In the genomic region with DNA sequence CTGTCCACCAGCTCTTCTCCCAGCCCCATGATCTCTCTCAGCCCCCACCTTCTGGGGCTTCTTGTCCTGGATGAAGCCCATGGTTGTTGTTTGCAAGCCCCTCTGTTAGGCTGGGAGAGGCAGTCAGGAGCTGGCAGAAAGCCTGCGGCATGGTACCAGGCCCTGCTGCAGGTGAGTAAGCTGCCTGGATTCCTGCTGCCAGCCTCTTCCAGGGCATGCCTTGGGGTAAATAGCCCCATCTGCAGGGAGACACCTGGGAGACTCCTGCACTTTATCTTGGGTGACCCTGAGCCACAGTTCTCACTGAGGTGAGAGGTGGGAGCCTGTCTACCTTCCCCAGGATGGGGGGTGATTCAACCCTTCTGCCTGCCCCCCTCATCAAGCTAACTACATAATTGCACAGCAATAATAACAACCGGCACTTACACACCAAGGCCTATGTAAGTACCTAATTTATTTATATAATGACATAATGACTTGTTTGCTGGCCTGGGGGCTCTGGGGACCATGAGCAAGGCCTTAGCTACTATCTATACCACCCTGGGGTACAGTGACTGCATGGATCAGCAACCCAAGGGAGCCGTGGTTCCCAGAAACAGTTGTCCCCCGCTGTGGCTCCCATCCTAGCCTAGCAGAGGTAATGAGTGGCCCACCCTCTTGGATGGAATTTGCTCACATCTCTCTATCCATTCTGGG, we compare ENCODE assay signal across 7 cellular contexts.
"Had no signal": no experiment of that assay in that cellular context is flagged by ENCODE, and none has a peak within 500 bp of the region (broad histone marks: within the 10 kb centered on the region; RNA-seq: fewer than 3 reads in every experiment).

No MANE protein-coding gene starts in this region.

- H3K4me1 ChIP-seq: gastrocnemius medialis, parathyroid adenoma, tibial nerve had no signal

- H3K36me3 ChIP-seq: gastrocnemius medialis, tibial nerve had no signal

- H3K4me3 ChIP-seq: gastrocnemius medialis, tibial nerve had no signal

- DNase-seq: activated naive CD8-positive, alpha-beta T cell treated with anti-CD3 and anti-CD28 coated beads, Interleukin-2, amount 10 ng/mL, durations not matched to agents 7 days and 5 days; anterior cingulate cortex; gastrocnemius medialis; kidney glomerular epithelial cell; stimulated activated CD4-positive, alpha-beta T cell treated with anti-CD3 and anti-CD28 coated beads, Interleukin-1b, Interleukin-23, amount 100 ng/mL, for 48 hours had no signal

- H3K27ac ChIP-seq: gastrocnemius medialis, parathyroid adenoma, tibial nerve had no signal

- H3K9me3 ChIP-seq: gastrocnemius medialis, tibial nerve had no signal

- H3K27me3 ChIP-seq: gastrocnemius medialis, tibial nerve had no signal
